Comparison of ENCODE assay signal across 1 cellular context in the genomic region with DNA sequence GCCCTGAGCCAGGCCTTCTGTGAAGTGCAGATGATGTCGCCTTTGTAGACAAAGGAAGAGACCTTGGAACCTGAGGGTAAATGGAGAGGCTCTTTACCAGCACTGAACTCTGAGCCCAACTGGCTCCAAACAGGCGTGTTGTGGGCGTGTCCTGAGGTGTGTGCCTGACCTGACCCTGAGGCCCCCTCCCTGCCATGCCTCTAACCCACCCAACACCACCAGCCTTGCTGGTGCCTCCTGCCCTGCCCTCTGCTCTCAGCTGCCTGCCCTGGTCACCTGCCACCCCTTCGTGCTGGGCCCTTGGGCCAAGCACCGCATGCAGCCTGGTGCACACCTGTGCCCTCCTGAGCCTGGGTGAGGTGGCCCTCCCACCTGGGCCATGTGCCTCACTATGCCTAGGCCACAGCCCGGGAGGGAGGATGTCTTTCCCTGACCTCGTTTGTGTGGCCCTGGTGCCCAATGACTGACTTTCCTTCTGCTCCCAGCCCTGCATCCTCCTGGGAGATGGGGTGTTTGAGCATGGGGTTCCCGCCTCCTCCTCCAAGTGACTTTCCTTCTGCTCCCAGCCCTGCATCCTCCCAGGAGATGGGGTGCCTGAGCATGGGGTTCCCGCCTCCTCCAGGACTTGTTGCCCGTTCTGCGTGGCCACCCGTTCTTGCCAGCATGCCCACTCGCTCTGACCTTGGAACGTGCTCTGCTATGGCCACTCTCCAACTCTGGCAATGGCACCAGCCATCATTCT.
A peak's percentile ranks its signal among the peaks of the same experiment; 100 is the strongest.
TF ChIP-seq lines count a peak whose summit lies in the region.

No MANE protein-coding gene starts in this region.

TF ChIP-seq in HepG2, 621 proteins besides CTCF, POLR2A, EP300 and RAD21 (continued from another document):
- TF ChIP-seq, protein P1, sequence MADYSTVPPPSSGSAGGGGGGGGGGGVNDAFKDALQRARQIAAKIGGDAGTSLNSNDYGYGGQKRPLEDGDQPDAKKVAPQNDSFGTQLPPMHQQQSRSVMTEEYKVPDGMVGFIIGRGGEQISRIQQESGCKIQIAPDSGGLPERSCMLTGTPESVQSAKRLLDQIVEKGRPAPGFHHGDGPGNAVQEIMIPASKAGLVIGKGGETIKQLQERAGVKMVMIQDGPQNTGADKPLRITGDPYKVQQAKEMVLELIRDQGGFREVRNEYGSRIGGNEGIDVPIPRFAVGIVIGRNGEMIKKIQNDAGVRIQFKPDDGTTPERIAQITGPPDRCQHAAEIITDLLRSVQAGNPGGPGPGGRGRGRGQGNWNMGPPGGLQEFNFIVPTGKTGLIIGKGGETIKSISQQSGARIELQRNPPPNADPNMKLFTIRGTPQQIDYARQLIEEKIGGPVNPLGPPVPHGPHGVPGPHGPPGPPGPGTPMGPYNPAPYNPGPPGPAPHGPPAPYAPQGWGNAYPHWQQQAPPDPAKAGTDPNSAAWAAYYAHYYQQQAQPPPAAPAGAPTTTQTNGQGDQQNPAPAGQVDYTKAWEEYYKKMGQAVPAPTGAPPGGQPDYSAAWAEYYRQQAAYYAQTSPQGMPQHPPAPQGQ (CRISPR knock-in tag; IDR thresholded peaks at IDR 0.05; ENCODE audit: borderline replicate concordance): no peak
- TF ChIP-seq HCFC1 (IDR thresholded peaks at IDR 0.05; ENCODE audit: low read depth, low read length): no peak
- TF ChIP-seq, protein P2, sequence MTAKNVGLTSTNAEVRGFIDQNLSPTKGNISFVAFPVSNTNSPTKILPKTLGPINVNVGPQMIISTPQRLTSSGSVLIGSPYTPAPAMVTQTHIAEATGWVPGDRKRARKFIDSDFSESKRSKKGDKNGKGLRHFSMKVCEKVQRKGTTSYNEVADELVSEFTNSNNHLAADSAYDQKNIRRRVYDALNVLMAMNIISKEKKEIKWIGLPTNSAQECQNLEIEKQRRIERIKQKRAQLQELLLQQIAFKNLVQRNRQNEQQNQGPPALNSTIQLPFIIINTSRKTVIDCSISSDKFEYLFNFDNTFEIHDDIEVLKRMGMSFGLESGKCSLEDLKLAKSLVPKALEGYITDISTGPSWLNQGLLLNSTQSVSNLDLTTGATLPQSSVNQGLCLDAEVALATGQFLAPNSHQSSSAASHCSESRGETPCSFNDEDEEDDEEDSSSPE (CRISPR knock-in tag; IDR thresholded peaks at IDR 0.05): no peak; the same call in 1 of the 2 replicates
- TF ChIP-seq, protein P3, sequence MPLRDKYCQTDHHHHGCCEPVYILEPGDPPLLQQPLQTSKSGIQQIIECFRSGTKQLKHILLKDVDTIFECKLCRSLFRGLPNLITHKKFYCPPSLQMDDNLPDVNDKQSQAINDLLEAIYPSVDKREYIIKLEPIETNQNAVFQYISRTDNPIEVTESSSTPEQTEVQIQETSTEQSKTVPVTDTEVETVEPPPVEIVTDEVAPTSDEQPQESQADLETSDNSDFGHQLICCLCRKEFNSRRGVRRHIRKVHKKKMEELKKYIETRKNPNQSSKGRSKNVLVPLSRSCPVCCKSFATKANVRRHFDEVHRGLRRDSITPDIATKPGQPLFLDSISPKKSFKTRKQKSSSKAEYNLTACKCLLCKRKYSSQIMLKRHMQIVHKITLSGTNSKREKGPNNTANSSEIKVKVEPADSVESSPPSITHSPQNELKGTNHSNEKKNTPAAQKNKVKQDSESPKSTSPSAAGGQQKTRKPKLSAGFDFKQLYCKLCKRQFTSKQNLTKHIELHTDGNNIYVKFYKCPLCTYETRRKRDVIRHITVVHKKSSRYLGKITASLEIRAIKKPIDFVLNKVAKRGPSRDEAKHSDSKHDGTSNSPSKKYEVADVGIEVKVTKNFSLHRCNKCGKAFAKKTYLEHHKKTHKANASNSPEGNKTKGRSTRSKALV (CRISPR knock-in tag; IDR thresholded peaks at IDR 0.05): peak; percentile 64; the same call in 1 of the 2 replicates
- no peak for TF ChIP-seq TAF1 (CRISPR knock-in tag; IDR thresholded peaks at IDR 0.05)
- TF ChIP-seq, protein P4, sequence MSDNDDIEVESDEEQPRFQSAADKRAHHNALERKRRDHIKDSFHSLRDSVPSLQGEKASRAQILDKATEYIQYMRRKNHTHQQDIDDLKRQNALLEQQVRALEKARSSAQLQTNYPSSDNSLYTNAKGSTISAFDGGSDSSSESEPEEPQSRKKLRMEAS (IDR thresholded peaks at IDR 0.05): 0 out of 2 replicates have a peak, but pooled peaks have one; percentile 37
